7 cellular contexts compared by ENCODE assay signal in genomic region chr5:83720805-83721431, GRCh38. TPM values are rescaled to one million over a fixed set of nuclear protein-coding genes. Genes with fewer than 3 reads are reported as not detected.
A peak's percentile ranks its signal among the peaks of the same experiment; 100 is the strongest.
DNase-seq lines count a peak whose midpoint lies in the region; ATAC-seq, FAIRE-seq and TF ChIP-seq lines count a peak whose summit lies in the region.

TSS of gene HAPLN1 (minus strand) at chr5:83720855. CDS start at chr5:83673523, 47,332 bp downstream.

- no peak for TF ChIP-seq POLR2A in GM12891 (IDR thresholded peaks at IDR 0.05; ENCODE audit: low read depth, low read length)

- peak within 1 kb of the TSS; percentile 86 for H3K4me2 ChIP-seq in smooth muscle cell

- H3K27me3 Mint-ChIP-seq in activated naive CD8-positive, alpha-beta T cell treated with anti-CD3 and anti-CD28 coated beads, Interleukin-2, amount 10 ng/mL, durations not matched to agents 7 days and 5 days, result peaks cover 57% of the 10 kb centered on the region

- H3K36me3 Mint-ChIP-seq in activated naive CD8-positive, alpha-beta T cell treated with anti-CD3 and anti-CD28 coated beads, Interleukin-2, amount 10 ng/mL, durations not matched to agents 7 days and 5 days, result no peaks in the 10 kb centered on the region

- H2AFZ ChIP-seq in smooth muscle cell (ENCODE audit: low read depth), result peak within 1 kb of the TSS; percentile 95

- H3K4me3 Mint-ChIP-seq in activated naive CD8-positive, alpha-beta T cell treated with anti-CD3 and anti-CD28 coated beads, Interleukin-2, amount 10 ng/mL, durations not matched to agents 7 days and 5 days, result peak within 1 kb of the TSS; percentile 77

- CTCF ChIA-PET in HEK293 (lab: Yijun Ruan, JAX), result interaction anchor here (1.1 to 3.6 kb wide), 3 partner anchors 8 to 206 kb away, joined by 3 to 16 read pairs (median 9); no protein-coding TSS in a partner anchor

- H4K20me1 ChIP-seq in smooth muscle cell (ENCODE audit: low read depth), result no peaks in the 10 kb centered on the region

- no peaks in the 10 kb centered on the region for H3F3A ChIP-seq in smooth muscle cell (ENCODE audit: low read depth)

- H3K36me3 ChIP-seq in HEK293 (ENCODE audit: control insufficient read depth in 2 of 2, insufficient read depth in 1 of 2, low read length in 2 of 2), result no peaks in the 10 kb centered on the region
- no peaks in the 10 kb centered on the region for H3K36me3 ChIP-seq in iPS-18a (ENCODE audit: control insufficient read depth, low read depth, low read length)
- no peaks in the 10 kb centered on the region for H3K36me3 ChIP-seq in smooth muscle cell (ENCODE audit: low read depth)

- H3K27ac ChIP-seq in HEK293 (ENCODE audit: extremely low read depth, low read depth, low read length) (peak within 1 kb of the TSS; percentile 63; the same call in 1 of the 2 replicates), iPS-18a (ENCODE audit: low read length) (no peak within 1 kb of the TSS), smooth muscle cell (ENCODE audit: low read depth) (peak within 1 kb of the TSS; percentile 36)

- no peak within 1 kb of the TSS for H3K4me3 ChIP-seq in HEK293 (ENCODE audit: low read depth, low read length)
- peak within 1 kb of the TSS; percentile 68 for H3K4me3 ChIP-seq in iPS-18a (ENCODE audit: low read length)
- peak within 1 kb of the TSS; percentile 68 for H3K4me3 ChIP-seq in smooth muscle cell

- no peaks in the 10 kb centered on the region for H3K9me3 ChIP-seq in HEK293 (ENCODE audit: control insufficient read depth, insufficient read depth, low read depth, low read length)
- H3K9me3 ChIP-seq in iPS-18a (ENCODE audit: control insufficient read depth, low read depth, low read length), result no peaks in the 10 kb centered on the region
- no peaks in the 10 kb centered on the region for H3K9me3 ChIP-seq in smooth muscle cell (replicated peaks; ENCODE audit: low read depth)

- H3K4me1 ChIP-seq in HEK293 (ENCODE audit: control insufficient read depth, insufficient read depth, low read length) (0 out of 2 replicates have a peak, but pooled peaks cover 2% of the 10 kb centered on the region), iPS-18a (ENCODE audit: control insufficient read depth, low read depth, low read length) (peaks cover 22% of the 10 kb centered on the region), smooth muscle cell (ENCODE audit: low read depth) (peaks cover 31% of the 10 kb centered on the region)

- FAIRE-seq in GM12891 (lab: Jason Lieb, UNC), result no peak

- DNase-seq in activated naive CD8-positive, alpha-beta T cell treated with anti-CD3 and anti-CD28 coated beads, Interleukin-2, amount 10 ng/mL, durations not matched to agents 7 days and 5 days, result no peak
- peak; percentile 1 for DNase-seq in smooth muscle cell (lab: John Stamatoyannopoulos, UW; ENCODE audit: unreplicated experiment)
- no peak for DNase-seq in C1 segment of cervical spinal cord (lab: John Stamatoyannopoulos, UW)
- DNase-seq in GM12891 (ENCODE audit: insufficient read length, low spot score), result no peak

- peaks cover 4% of the 10 kb centered on the region for H3K27me3 ChIP-seq in iPS-18a (ENCODE audit: control insufficient read depth, insufficient read depth, low read length)
- H3K27me3 ChIP-seq in smooth muscle cell (ENCODE audit: low read depth), result no peaks in the 10 kb centered on the region

- no peak within 1 kb of the TSS for H3K27ac Mint-ChIP-seq in activated naive CD8-positive, alpha-beta T cell treated with anti-CD3 and anti-CD28 coated beads, Interleukin-2, amount 10 ng/mL, durations not matched to agents 7 days and 5 days

- 7% methylated on average over 17 of the region's 17 CpGs for WGBS in smooth muscle cell (ENCODE audit: low lambda C conversion rate)

- TF ChIP-seq CTCF in HEK293 (tag by site-specific recombination; IDR thresholded peaks at IDR 0.05), result no peak
- TF ChIP-seq CTCF in smooth muscle cell (IDR thresholded peaks at IDR 0.05; ENCODE audit: borderline replicate concordance, insufficient read depth, poor library complexity, severe bottlenecking), result no peak

- H3K9ac ChIP-seq in iPS-18a (ENCODE audit: low read length) (peak within 1 kb of the TSS; percentile 70), smooth muscle cell (ENCODE audit: low read depth) (no peak within 1 kb of the TSS)

- ATAC-seq in activated naive CD8-positive, alpha-beta T cell treated with anti-CD3 and anti-CD28 coated beads, Interleukin-2, amount 10 ng/mL, durations not matched to agents 7 days and 5 days (ENCODE audit: low read depth), result no peak
- no peak for ATAC-seq in HG03135 (IDR thresholded peaks at IDR 0.05; ENCODE audit: unreplicated experiment)

- POLR2A ChIA-PET in HEK293 (lab: Yijun Ruan, JAX), result no interaction called here
- POLR2A ChIA-PET in activated naive CD8-positive, alpha-beta T cell treated with anti-CD3 and anti-CD28 coated beads, Interleukin-2, amount 10 ng/mL, durations not matched to agents 7 days and 5 days (lab: Charles Lee), result no interaction called here

- H3K79me2 ChIP-seq in smooth muscle cell (ENCODE audit: low read depth), result peaks cover 36% of the 10 kb centered on the region

- no peaks in the 10 kb centered on the region for H3K9me3 Mint-ChIP-seq in activated naive CD8-positive, alpha-beta T cell treated with anti-CD3 and anti-CD28 coated beads, Interleukin-2, amount 10 ng/mL, durations not matched to agents 7 days and 5 days

- peaks cover 3% of the 10 kb centered on the region for H3K4me1 Mint-ChIP-seq in activated naive CD8-positive, alpha-beta T cell treated with anti-CD3 and anti-CD28 coated beads, Interleukin-2, amount 10 ng/mL, durations not matched to agents 7 days and 5 days

TF ChIP-seq in HEK293, 187 proteins besides CTCF, POLR2A, EP300 and RAD21:
- TF ChIP-seq ZSCAN23 (tag by site-specific recombination; IDR thresholded peaks at IDR 0.05) (no peak), ZFP69B (tag by site-specific recombination; IDR thresholded peaks at IDR 0.05) (no peak), ZSCAN4 (tag by site-specific recombination; IDR thresholded peaks at IDR 0.05) (peak; percentile 66), KLF8 (tag by site-specific recombination; IDR thresholded peaks at IDR 0.05) (no peak), SP7 (tag by site-specific recombination; IDR thresholded peaks at IDR 0.05) (peak; percentile 39; the same call in 1 of the 2 replicates), IKZF3 (tag by site-specific recombination; IDR thresholded peaks at IDR 0.05) (no peak), ZNF571 (tag by site-specific recombination; IDR thresholded peaks at IDR 0.05) (no peak)

TF ChIP-seq in GM12891, 5 proteins besides CTCF, POLR2A, EP300 and RAD21:
- TF ChIP-seq POU2F2 (IDR thresholded peaks at IDR 0.05; ENCODE audit: low read depth, low read length) (no peak), PAX5 (IDR thresholded peaks at IDR 0.05; ENCODE audit: insufficient read depth, low read length, severe bottlenecking) (no peak), POLR2AphosphoS5 (IDR thresholded peaks at IDR 0.05; ENCODE audit: low read depth, low read length) (no peak), TAF1 (IDR thresholded peaks at IDR 0.05; ENCODE audit: low read depth, low read length) (no peak), SPI1 (IDR thresholded peaks at IDR 0.05; ENCODE audit: low read depth, low read length) (no peak)

RNA-seq across cellular contexts. Expression of gene HAPLN1, which starts in this region (rescaled TPM):
- not detected for total RNA-seq in activated naive CD8-positive, alpha-beta T cell treated with anti-CD3 and anti-CD28 coated beads, Interleukin-2, amount 10 ng/mL, durations not matched to agents 7 days and 5 days
- 69.8 and 133 TPM in 2 replicates for total RNA-seq in smooth muscle cell
- 93.8 and 119 TPM in 2 replicates for polyA plus RNA-seq in smooth muscle cell
- polyA plus RNA-seq in GM12891 (2012; ENCODE audit: low read depth, missing spikeins), result not detected

Comparison
In these comparisons a context has a peak if more than half of its experiments do, and no peak if none do; other contexts are left out.
1. RNA of gene HAPLN1 (total RNA-seq): 69.8 to 133 TPM in smooth muscle cell; not detected in activated naive CD8-positive, alpha-beta T cell treated with anti-CD3 and anti-CD28 coated beads, Interleukin-2, amount 10 ng/mL, durations not matched to agents 7 days and 5 days; every median in the first group is over 10 times any median in the second.